23 cellular contexts compared by ENCODE assay signal in the genomic region with DNA sequence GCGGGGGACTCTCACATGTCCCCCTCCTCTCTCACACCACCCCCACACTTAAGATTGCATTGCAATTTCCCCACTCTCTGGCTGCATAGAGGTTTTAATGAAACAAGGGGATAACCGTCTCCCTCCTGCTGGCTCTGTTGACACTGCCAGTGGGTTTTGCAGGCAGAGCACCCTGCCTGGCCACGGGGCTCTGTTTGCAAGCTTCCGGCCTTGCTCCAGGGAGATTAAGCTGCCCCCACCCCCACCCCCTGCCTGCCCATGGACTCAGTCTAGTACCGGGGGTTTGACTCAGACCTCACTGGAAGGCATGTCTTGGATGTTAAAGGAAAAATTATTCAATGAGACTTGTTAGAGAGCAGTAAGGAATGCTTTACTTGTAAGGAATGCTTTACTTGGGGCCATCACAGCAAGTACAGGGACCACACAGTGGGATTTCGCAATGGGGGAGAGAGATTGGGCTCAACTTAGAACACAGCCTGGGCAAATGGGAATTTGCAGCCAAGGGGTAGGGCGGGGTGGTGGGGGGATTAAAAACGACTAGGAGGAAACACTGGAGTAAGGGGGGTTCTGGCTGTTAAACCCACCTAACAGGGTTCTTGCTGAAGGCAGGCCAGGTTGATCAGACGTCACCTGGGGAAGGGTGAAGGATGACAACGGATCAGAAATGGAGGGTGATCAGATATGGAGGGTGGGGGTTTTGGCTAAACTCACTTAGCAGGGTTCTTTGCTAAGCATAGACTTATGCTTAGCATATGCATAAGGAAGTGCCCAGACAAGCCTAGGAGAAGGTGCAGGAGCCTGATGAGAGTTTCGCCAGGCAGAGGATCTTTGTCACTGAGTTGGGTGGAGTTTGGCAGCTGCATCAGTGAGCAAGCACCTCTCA.
A peak's percentile ranks its signal among the peaks of the same experiment; 100 is the strongest.
DNase-seq lines count a peak whose midpoint lies in the region; ATAC-seq and TF ChIP-seq lines count a peak whose summit lies in the region.
"Had no signal": no experiment of that assay in that cellular context is flagged by ENCODE, and none has a peak within 500 bp of the region (broad histone marks: within the 10 kb centered on the region; RNA-seq: fewer than 3 reads in every experiment).

No MANE protein-coding gene starts in this region.

- TF ChIP-seq POLR2A in spleen (IDR thresholded peaks at IDR 0.05) = no peak

- no peaks in the 10 kb centered on the region for H3K9me3 ChIP-seq in SK-N-SH
- H3K9me3 ChIP-seq in WERI-Rb-1 (ENCODE audit: severe bottlenecking) = peaks cover 8% of the 10 kb centered on the region
- H3K9me3 ChIP-seq in iPS-20b (ENCODE audit: insufficient read depth, low read depth, low read length) = peaks cover 5% of the 10 kb centered on the region; the same call in 1 of the 2 replicates
- H3K9me3 ChIP-seq in spleen = peaks cover 0 to 43% (median 24%) of the 10 kb centered on the region in 8 donors
- H3K9me3 ChIP-seq: A549, psoas muscle had no signal

- no peak overlapping the region for H3K27ac Mint-ChIP-seq in natural killer cell
- H3K27ac Mint-ChIP-seq: CD4-positive, CD25-positive, alpha-beta regulatory T cell; nephron had no signal

- no peaks in the 10 kb centered on the region for H3K79me2 ChIP-seq in SK-N-SH (ENCODE audit: insufficient read depth)

- no peak for ATAC-seq in SK-N-SH treated with all-trans-retinoic acid at 6 μM for 48 hours
- no peak for ATAC-seq in natural killer cell
- ATAC-seq: A549, psoas muscle had no signal

- no peak overlapping the region for H2AFZ ChIP-seq in SK-N-SH (ENCODE audit: low read depth)

- no peaks in the 10 kb centered on the region for H3K9me2 ChIP-seq in SK-N-SH

- H3K4me3 ChIP-seq in SK-N-SH (ENCODE audit: low read depth in 2 of 2, low read length in 1 of 2) (no peak overlapping the region), WERI-Rb-1 (ENCODE audit: low read depth, low read length) (no peak overlapping the region), iPS-20b (ENCODE audit: low read length) (peak overlapping the region; percentile 32; the same call in 1 of the 2 replicates), spleen (no peak overlapping the region)
- H3K4me3 ChIP-seq: A549, Peyer's patch, psoas muscle, suprapubic skin had no signal

- no peak for TF ChIP-seq CTCF in SK-N-SH (IDR thresholded peaks at IDR 0.05)
- TF ChIP-seq CTCF in WERI-Rb-1 (IDR thresholded peaks at IDR 0.05; ENCODE audit: low read depth, low read length) = no peak
- no peak for TF ChIP-seq CTCF in spleen (IDR thresholded peaks at IDR 0.05 in 8 of 11, conservative IDR thresholded peaks at IDR 0.05 in 3 of 11)
- no peak for TF ChIP-seq CTCF in natural killer cell (IDR thresholded peaks at IDR 0.05)

- H3K27me3 Mint-ChIP-seq in natural killer cell (ENCODE audit: low read depth in 2 of 2) = no peaks in the 10 kb centered on the region
- H3K27me3 Mint-ChIP-seq: CD4-positive, CD25-positive, alpha-beta regulatory T cell had no signal

- H3F3A ChIP-seq in SK-N-SH (replicated peaks; ENCODE audit: insufficient read depth) = no peaks in the 10 kb centered on the region

- intact Hi-C loops in spleen (cut with DNase I; ENCODE audit: low total_unique reads) = no loop called here
- intact Hi-C loops in natural killer cell (cut with micrococcal nuclease) = no loop called here

- H3K9ac ChIP-seq in SK-N-SH (no peak overlapping the region), iPS-20b (ENCODE audit: low read depth, low read length) (0 out of 2 replicates have a peak overlapping the region, but pooled peaks have one; percentile 18)

- H3K36me3 ChIP-seq in SK-N-SH (replicated peaks in 1 of 2; ENCODE audit: control insufficient read depth in 1 of 2, insufficient read depth in 2 of 2, low read length in 1 of 2) (no peaks in the 10 kb centered on the region), WERI-Rb-1 (no peaks in the 10 kb centered on the region), iPS-20b (ENCODE audit: insufficient read depth, low read depth, low read length) (no peaks in the 10 kb centered on the region), spleen (no peaks in the 10 kb centered on the region)
- H3K36me3 ChIP-seq: Peyer's patch, suprapubic skin had no signal

- no peak overlapping the region for H3K4me2 ChIP-seq in SK-N-SH
- H3K4me2 ChIP-seq: A549 had no signal

- no peak for TF ChIP-seq RAD21 in SK-N-SH (IDR thresholded peaks at IDR 0.05; ENCODE audit: low read length)

- WGBS in SK-N-SH (ENCODE audit: low lambda C conversion rate) = 14% methylated on average over 10 of the region's 11 CpGs
- 28 to 34% (median 33%) methylated on average over 11 of the region's 11 CpGs for WGBS in spleen, 5 donors

- H3K4me1 ChIP-seq in SK-N-SH (ENCODE audit: control insufficient read depth in 1 of 2, insufficient read depth in 2 of 2, low read depth in 1 of 2, low read length in 1 of 2) (no peaks in the 10 kb centered on the region; a peak in 1 of 4 replicates), iPS-20b (ENCODE audit: insufficient read depth, low read length) (peaks cover 26% of the 10 kb centered on the region), spleen (no peaks in the 10 kb centered on the region)
- H3K4me1 ChIP-seq: A549, Peyer's patch, psoas muscle had no signal

- H3K4me1 Mint-ChIP-seq in natural killer cell = no peaks in the 10 kb centered on the region
- H3K4me1 Mint-ChIP-seq: CD4-positive, CD25-positive, alpha-beta regulatory T cell; nephron had no signal

- CTCF ChIA-PET in SK-N-SH (lab: Yijun Ruan, JAX) = no interaction called here

- no peak for TF ChIP-seq EP300 in SK-N-SH (IDR thresholded peaks at IDR 0.05; ENCODE audit: borderline replicate concordance in 1 of 2, low read depth in 1 of 2, low read length in 1 of 2)

- POLR2A ChIA-PET in SK-N-SH (lab: Yijun Ruan, JAX) = no interaction called here

- H3K27me3 ChIP-seq in SK-N-SH (ENCODE audit: insufficient read depth) (no peaks in the 10 kb centered on the region), WERI-Rb-1 (ENCODE audit: insufficient read depth, low read depth, severe bottlenecking) (peaks cover 8% of the 10 kb centered on the region), iPS-20b (ENCODE audit: insufficient read depth, low read length) (no peaks in the 10 kb centered on the region), spleen (replicated peaks in 1 of 7) (peaks cover 0 to 32% (median 0%) of the 10 kb centered on the region in 7 donors)
- H3K27me3 ChIP-seq: Peyer's patch had no signal

- no peaks in the 10 kb centered on the region for H4K20me1 ChIP-seq in SK-N-SH (ENCODE audit: insufficient read depth)

- peak; percentile 60 for DNase-seq in SK-N-SH
- DNase-seq in WERI-Rb-1 = peak; percentile 32
- DNase-seq in spleen = no peak
- DNase-seq in natural killer cell = no peak
- DNase-seq in NCI-H1092 treated with DMSO at 0.1 percent for 48 hours (lab: John Stamatoyannopoulos, UW) = no peak
- no peak for DNase-seq in activated CD4-positive, alpha-beta T cell treated with anti-CD3 and anti-CD28 coated beads for 48 hours
- DNase-seq: activated effector memory CD4-positive, alpha-beta T cell treated with anti-CD3 and anti-CD28 coated beads, Interleukin-2, amount 50 U/mL, for 16 hours; CD4-positive, CD25-positive, alpha-beta regulatory T cell; DMS79 treated with DMSO at 0.1 percent for 48 hours; effector memory CD4-positive, alpha-beta T cell; glutamatergic neuron; GOT3; kidney glomerular epithelial cell; mesenchymal stem cell; NCI-H2081 treated with DMSO at 0.1 percent for 48 hours; NCI-H774; Peyer's patch; psoas muscle had no signal

- H3K27ac ChIP-seq in SK-N-SH (ENCODE audit: low read depth in 2 of 2, low read length in 1 of 2) = no peak overlapping the region
- no peak overlapping the region for H3K27ac ChIP-seq in WERI-Rb-1
- no peak overlapping the region for H3K27ac ChIP-seq in iPS-20b (ENCODE audit: low read length)
- no peak overlapping the region for H3K27ac ChIP-seq in spleen
- H3K27ac ChIP-seq: A549, Peyer's patch, psoas muscle, suprapubic skin had no signal

- peaks cover 0 to 2% of the 10 kb centered on the region in 2 donors for H3K9me3 Mint-ChIP-seq in natural killer cell

- no peaks in the 10 kb centered on the region for H3K36me3 Mint-ChIP-seq in natural killer cell
- H3K36me3 Mint-ChIP-seq: CD4-positive, CD25-positive, alpha-beta regulatory T cell had no signal

- no peak overlapping the region for H3K4me3 Mint-ChIP-seq in natural killer cell
- H3K4me3 Mint-ChIP-seq: CD4-positive, CD25-positive, alpha-beta regulatory T cell; nephron had no signal

TF ChIP-seq in SK-N-SH, 30 proteins besides CTCF, POLR2A, EP300 and RAD21:
- TF ChIP-seq RFX5 (IDR thresholded peaks at IDR 0.05; ENCODE audit: low read length) = no peak
- TF ChIP-seq GATA2 (CRISPR knock-in tag; IDR thresholded peaks at IDR 0.05) = 0 out of 2 replicates have a peak, but pooled peaks have one; percentile 57

TF ChIP-seq in SK-N-SH treated with all-trans-retinoic acid at 6 μM for 48 hours, 23 proteins besides CTCF, POLR2A, EP300 and RAD21 (continues in another document):
- no peak for TF ChIP-seq OSR1 (CRISPR knock-in tag; IDR thresholded peaks at IDR 0.05)
- no peak for TF ChIP-seq GLIS3 (CRISPR knock-in tag; IDR thresholded peaks at IDR 0.05)
- TF ChIP-seq ZFP3 (CRISPR knock-in tag; IDR thresholded peaks at IDR 0.05) = no peak
- no peak for TF ChIP-seq ZC3H10 (CRISPR knock-in tag; IDR thresholded peaks at IDR 0.05)
- TF ChIP-seq, protein P1, sequence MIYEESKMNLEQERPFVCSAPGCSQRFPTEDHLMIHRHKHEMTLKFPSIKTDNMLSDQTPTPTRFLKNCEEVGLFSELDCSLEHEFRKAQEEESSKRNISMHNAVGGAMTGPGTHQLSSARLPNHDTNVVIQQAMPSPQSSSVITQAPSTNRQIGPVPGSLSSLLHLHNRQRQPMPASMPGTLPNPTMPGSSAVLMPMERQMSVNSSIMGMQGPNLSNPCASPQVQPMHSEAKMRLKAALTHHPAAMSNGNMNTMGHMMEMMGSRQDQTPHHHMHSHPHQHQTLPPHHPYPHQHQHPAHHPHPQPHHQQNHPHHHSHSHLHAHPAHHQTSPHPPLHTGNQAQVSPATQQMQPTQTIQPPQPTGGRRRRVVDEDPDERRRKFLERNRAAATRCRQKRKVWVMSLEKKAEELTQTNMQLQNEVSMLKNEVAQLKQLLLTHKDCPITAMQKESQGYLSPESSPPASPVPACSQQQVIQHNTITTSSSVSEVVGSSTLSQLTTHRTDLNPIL (CRISPR knock-in tag; IDR thresholded peaks at IDR 0.05; ENCODE audit: low read depth) = no peak
- no peak for TF ChIP-seq PPARA (CRISPR knock-in tag; IDR thresholded peaks at IDR 0.05; ENCODE audit: borderline replicate concordance)
- TF ChIP-seq ZNF8 (CRISPR knock-in tag; IDR thresholded peaks at IDR 0.05) = no peak
- no peak for TF ChIP-seq ARNTL (CRISPR knock-in tag; IDR thresholded peaks at IDR 0.05; ENCODE audit: borderline replicate concordance, low read depth)
- TF ChIP-seq ISL1 (CRISPR knock-in tag; IDR thresholded peaks at IDR 0.05) = no peak

Comparison
In these comparisons a context has a peak if more than half of its experiments do, and no peak if none do; other contexts are left out.
1. DNase-seq: peak in SK-N-SH (single experiment) and WERI-Rb-1 (single experiment); none in spleen (single experiment), natural killer cell (single experiment), NCI-H1092 treated with DMSO at 0.1 percent for 48 hours (single experiment) and activated CD4-positive, alpha-beta T cell treated with anti-CD3 and anti-CD28 coated beads for 48 hours (single experiment).